ENCODE assay signal across 9 cellular contexts in the genomic region with DNA sequence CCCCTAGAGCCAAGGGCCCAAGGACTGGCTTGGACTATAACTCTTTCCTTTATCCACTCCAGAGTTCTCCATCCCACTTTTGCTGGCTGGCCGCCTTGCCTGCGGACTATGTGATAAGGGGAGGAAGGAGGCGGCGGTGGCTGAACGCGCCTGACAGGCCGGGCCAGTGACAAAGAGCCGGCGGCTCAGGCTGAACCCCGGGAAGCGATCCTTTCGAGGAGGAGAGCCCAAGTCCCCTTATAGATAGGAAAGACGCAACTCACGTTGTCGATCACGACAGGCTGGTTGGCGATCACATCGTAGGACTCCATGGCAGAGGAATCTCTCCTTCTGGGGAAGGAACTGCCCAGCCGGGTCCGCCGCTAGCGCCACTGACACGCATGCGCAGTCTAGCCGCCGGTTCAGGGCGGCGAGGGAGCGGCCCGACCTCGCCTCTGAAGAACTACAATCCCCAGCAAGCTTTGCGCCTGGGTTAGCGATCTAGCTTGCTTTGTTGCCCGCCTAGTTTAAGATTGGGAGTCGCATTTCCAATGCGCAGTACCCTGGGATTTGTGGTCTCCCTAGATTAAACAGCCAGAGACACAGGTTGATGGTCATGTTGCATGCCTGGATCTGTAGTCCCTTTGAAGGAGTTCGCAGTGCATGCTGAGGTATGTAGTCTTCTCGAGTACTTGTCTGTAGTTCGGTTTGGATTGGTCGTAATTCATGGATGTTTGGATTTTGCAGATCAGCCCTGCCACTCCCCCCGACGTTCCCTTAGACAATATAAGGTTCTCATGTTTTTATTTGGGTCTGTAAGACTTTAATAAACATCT. TPM values are rescaled to one million over a fixed set of nuclear protein-coding genes. Genes with fewer than 3 reads are reported as not detected.
DNase-seq lines count a peak whose midpoint lies in the region; ATAC-seq and TF ChIP-seq lines count a peak whose summit lies in the region.
"Had no signal": no experiment of that assay in that cellular context is flagged by ENCODE, and none has a peak within 500 bp of the region (broad histone marks: within the 10 kb centered on the region; RNA-seq: fewer than 3 reads in every experiment).

Gene ACTR1A (minus strand): TSS at position 376 of the 815 bp plus-strand sequence. CDS start 65 bp downstream, at position 311.

- H3K27me3 Mint-ChIP-seq in immature natural killer cell (ENCODE audit: low read depth in 3 of 3) = peaks cover 0 to 5% (median 0%) of the 10 kb centered on the region in 3 donors

- TF ChIP-seq CTCF in AG09319 (IDR thresholded peaks at IDR 0.05; ENCODE audit: low read depth, low read length) = no peak

- no peak within 1 kb of the TSS for H3K4me3 Mint-ChIP-seq in immature natural killer cell
- H3K4me3 Mint-ChIP-seq: T-helper 1 cell treated with Interleukin-12 subunit alpha and Interleukin-12 subunit beta and Interleukin-4 antibody, amounts not matched to agents 30 μg/mL and 1 μg/mL, for 36 hours had no signal

- H3K27ac Mint-ChIP-seq in immature natural killer cell = no peak within 1 kb of the TSS
- H3K27ac Mint-ChIP-seq: T-helper 1 cell treated with Interleukin-12 subunit alpha and Interleukin-12 subunit beta and Interleukin-4 antibody, amounts not matched to agents 30 μg/mL and 1 μg/mL, for 36 hours had no signal

- H3K9me3 Mint-ChIP-seq in immature natural killer cell = no peaks in the 10 kb centered on the region
- H3K9me3 Mint-ChIP-seq: T-helper 1 cell treated with Interleukin-12 subunit alpha and Interleukin-12 subunit beta and Interleukin-4 antibody, amounts not matched to agents 30 μg/mL and 1 μg/mL, for 36 hours had no signal

- DNase-seq in AG09319 (ENCODE audit: extremely low read depth, low read depth) = peak; percentile 100
- DNase-seq in NCI-H345 treated with DMSO at 0.1 percent for 48 hours (lab: John Stamatoyannopoulos, UW; ENCODE audit: unreplicated experiment) = peak; percentile 95
- peak; percentile 84 to 90 (median 88) for DNase-seq in activated CD4-positive, CD25-positive, alpha-beta regulatory T cell (lab: John Stamatoyannopoulos, UW)
- DNase-seq in central memory CD4-positive, alpha-beta T cell = peak; percentile 96
- peak; percentile 96 to 97 (median 97) for DNase-seq in immature natural killer cell
- DNase-seq in smooth muscle cell of the brain vasculature (ENCODE audit: low read depth, low spot score) = peak; percentile 99

- peak; percentile 37 for ATAC-seq in GM19025 (IDR thresholded peaks at IDR 0.05; ENCODE audit: low read depth, unreplicated experiment)
- ATAC-seq in HG03280 (IDR thresholded peaks at IDR 0.05; ENCODE audit: unreplicated experiment) = peak; percentile 50

- H3K36me3 Mint-ChIP-seq in immature natural killer cell = no peaks in the 10 kb centered on the region

- peaks cover 29 to 38% of the 10 kb centered on the region in 2 donors for H3K4me1 Mint-ChIP-seq in immature natural killer cell

RNA-seq across cellular contexts. Expression of gene ACTR1A, which starts in this region (rescaled TPM):
- 100 to 1,000 TPM in 2 of 3 donors, 10 to 100 TPM in 1; 91.6 to 125 (median 115) TPM for polyA plus RNA-seq in immature natural killer cell

Comparison
In these comparisons a context has a peak if more than half of its experiments do, and no peak if none do; other contexts are left out.
1. Peak in every context shown above with its lines: DNase-seq and ATAC-seq.